Comparison of ENCODE assay signal across 28 cellular contexts in the genomic region with DNA sequence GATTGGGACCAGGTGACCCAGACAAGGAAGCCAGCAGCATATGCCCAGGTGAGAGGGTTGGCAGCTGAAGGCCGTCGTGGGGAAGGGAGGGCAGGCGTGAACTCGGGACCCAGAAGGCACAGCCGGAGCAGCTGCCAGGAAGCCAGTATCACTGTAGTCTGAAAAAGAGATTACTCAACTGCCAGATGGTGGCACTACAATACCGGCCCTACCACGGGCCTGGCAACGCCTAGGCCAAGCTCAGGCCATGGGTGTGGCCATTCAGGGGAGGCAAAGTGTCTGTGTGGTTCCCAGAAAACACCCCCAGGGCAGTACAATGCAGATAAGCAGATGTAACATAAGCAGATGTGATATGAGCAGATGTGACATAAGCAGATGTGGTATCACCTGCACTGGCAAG.
DNase-seq lines count a peak whose midpoint lies in the region; ATAC-seq and TF ChIP-seq lines count a peak whose summit lies in the region.
"Had no signal": no experiment of that assay in that cellular context is flagged by ENCODE, and none has a peak within 500 bp of the region (broad histone marks: within the 10 kb centered on the region; RNA-seq: fewer than 3 reads in every experiment).

No MANE protein-coding gene starts in this region.

- no peak overlapping the region for H3K4me3 ChIP-seq in GM12864 (ENCODE audit: low read depth, low read length)
- H3K4me3 ChIP-seq: GM23338, left ventricle myocardium inferior, ovary, SK-N-MC, skin epidermis, uterus had no signal

- no peak for TF ChIP-seq EP300 in Ishikawa (IDR thresholded peaks at IDR 0.05; ENCODE audit: borderline replicate concordance)

- POLR2A ChIA-PET in activated CD8-positive, alpha-beta T cell treated with anti-CD3 and anti-CD28 coated beads, Interleukin-2, amount 10 ng/mL, durations not matched to agents 7 days and 5 days (lab: Charles Lee) = no interaction called here

- ATAC-seq in GM21619 (IDR thresholded peaks at IDR 0.05; ENCODE audit: unreplicated experiment) (no peak), HG02973 (IDR thresholded peaks at IDR 0.05; ENCODE audit: unreplicated experiment) (no peak)
- no peak for ATAC-seq in activated CD8-positive, alpha-beta T cell treated with anti-CD3 and anti-CD28 coated beads, Interleukin-2, amount 10 ng/mL, durations not matched to agents 7 days and 5 days
- ATAC-seq: GM23338; natural killer cell treated with Interleukin-12 subunit alpha and Interleukin-12 subunit beta and Interleukin-15 and Interleukin-18, amount 100 ng/mL, for 72 hours; stimulated activated naive CD8-positive, alpha-beta T cell treated with anti-CD3 and anti-CD28 coated beads, Interleukin-15, amount 100 ng/mL, for 72 hours; T-helper 17 cell had no signal

- peak; percentile 17; the same call in 1 of the 2 replicates for TF ChIP-seq RAD21 in Ishikawa (IDR thresholded peaks at IDR 0.05; ENCODE audit: low read depth)

- TF ChIP-seq CTCF in GM12864 (IDR thresholded peaks at IDR 0.05; ENCODE audit: low read depth, low read length, missing control alignments) = peak; percentile 5

- no peak for TF ChIP-seq POLR2A in erythroblast (IDR thresholded peaks at IDR 0.05; ENCODE audit: low read length)

- H3K27me3 Mint-ChIP-seq in activated CD8-positive, alpha-beta T cell treated with anti-CD3 and anti-CD28 coated beads, Interleukin-2, amount 10 ng/mL, durations not matched to agents 7 days and 5 days (ENCODE audit: low read depth) = peaks cover 2% of the 10 kb centered on the region

- CTCF ChIA-PET in activated CD8-positive, alpha-beta T cell treated with anti-CD3 and anti-CD28 coated beads, Interleukin-2, amount 10 ng/mL, durations not matched to agents 7 days and 5 days (lab: Charles Lee) = no interaction called here

- no peak overlapping the region for H3K27ac Mint-ChIP-seq in activated CD8-positive, alpha-beta T cell treated with anti-CD3 and anti-CD28 coated beads, Interleukin-2, amount 10 ng/mL, durations not matched to agents 7 days and 5 days
- H3K27ac Mint-ChIP-seq: CD4-positive, CD25-positive, alpha-beta regulatory T cell; mesothelial cell of epicardium; natural killer cell treated with Interleukin-12 subunit alpha and Interleukin-12 subunit beta and Interleukin-15 and Interleukin-18, amount 100 ng/mL, for 72 hours; T-helper 17 cell had no signal

- in situ Hi-C loops in SK-MEL-5 (cut with HindIII; ENCODE audit: low pct_unique_long_range_greater_than_20kb, low sequenced_read_pairs) = no loop called here

- H3K4me3 Mint-ChIP-seq in activated CD8-positive, alpha-beta T cell treated with anti-CD3 and anti-CD28 coated beads, Interleukin-2, amount 10 ng/mL, durations not matched to agents 7 days and 5 days = no peak overlapping the region
- H3K4me3 Mint-ChIP-seq: activated naive CD4-positive, alpha-beta T cell treated with anti-CD3 and anti-CD28 coated beads for 36 hours; CD4-positive, CD25-positive, alpha-beta regulatory T cell; GM23338; mesothelial cell of epicardium; natural killer cell treated with Interleukin-12 subunit alpha and Interleukin-12 subunit beta and Interleukin-15 and Interleukin-18, amount 100 ng/mL, for 72 hours; stimulated activated naive CD8-positive, alpha-beta T cell treated with anti-CD3 and anti-CD28 coated beads, Interleukin-15, amount 100 ng/mL, for 72 hours; T-helper 17 cell had no signal

- H3K4me1 Mint-ChIP-seq in activated CD8-positive, alpha-beta T cell treated with anti-CD3 and anti-CD28 coated beads, Interleukin-2, amount 10 ng/mL, durations not matched to agents 7 days and 5 days (ENCODE audit: low read depth) = peaks cover 9% of the 10 kb centered on the region
- H3K4me1 Mint-ChIP-seq: CD4-positive, CD25-positive, alpha-beta regulatory T cell had no signal

- H3K9me3 Mint-ChIP-seq in activated CD8-positive, alpha-beta T cell treated with anti-CD3 and anti-CD28 coated beads, Interleukin-2, amount 10 ng/mL, durations not matched to agents 7 days and 5 days (ENCODE audit: insufficient read depth) = no peaks in the 10 kb centered on the region
- H3K9me3 Mint-ChIP-seq: activated naive CD4-positive, alpha-beta T cell treated with anti-CD3 and anti-CD28 coated beads for 36 hours; GM23338; mesothelial cell of epicardium; natural killer cell treated with Interleukin-12 subunit alpha and Interleukin-12 subunit beta and Interleukin-15 and Interleukin-18, amount 100 ng/mL, for 72 hours; stimulated activated naive CD8-positive, alpha-beta T cell treated with anti-CD3 and anti-CD28 coated beads, Interleukin-15, amount 100 ng/mL, for 72 hours had no signal

- H3K36me3 Mint-ChIP-seq in activated CD8-positive, alpha-beta T cell treated with anti-CD3 and anti-CD28 coated beads, Interleukin-2, amount 10 ng/mL, durations not matched to agents 7 days and 5 days (ENCODE audit: low read depth) = no peaks in the 10 kb centered on the region
- H3K36me3 Mint-ChIP-seq: CD4-positive, CD25-positive, alpha-beta regulatory T cell; mesothelial cell of epicardium; natural killer cell treated with Interleukin-12 subunit alpha and Interleukin-12 subunit beta and Interleukin-15 and Interleukin-18, amount 100 ng/mL, for 72 hours had no signal

- DNase-seq in GM12864 (ENCODE audit: low read depth) = no peak
- peak; percentile 24 for DNase-seq in SK-MEL-5 (ENCODE audit: low read depth, low spot score)
- DNase-seq in erythroblast (lab: John Stamatoyannopoulos, UW) = peak; percentile 41 to 77
- no peak for DNase-seq in NCI-H2227 (lab: John Stamatoyannopoulos, UW; ENCODE audit: unreplicated experiment)
- no peak for DNase-seq in activated CD8-positive, alpha-beta T cell treated with anti-CD3 and anti-CD28 coated beads, Interleukin-2, amount 10 ng/mL, durations not matched to agents 7 days and 5 days
- DNase-seq: activated CD4-positive, alpha-beta T cell treated with anti-CD3 and anti-CD28 coated beads, Interleukin-2, amount 50 U/mL, for 1 hour; activated naive CD4-positive, alpha-beta T cell treated with anti-CD3 and anti-CD28 coated beads for 36 hours; CD4-positive, CD25-positive, alpha-beta regulatory T cell; DMS153; KBM-7; left ventricle myocardium inferior; MV-4-11; NCI-H1694; NCI-H2171 treated with DMSO at 0.1 percent for 48 hours; NCI-H526 treated with DMSO at 0.1 percent for 48 hours; ovary; stimulated activated naive CD8-positive, alpha-beta T cell treated with anti-CD3 and anti-CD28 coated beads, Interleukin-15, amount 100 ng/mL, for 72 hours; T-helper 17 cell; uterus; WERI-Rb-1 had no signal

TF ChIP-seq in Ishikawa, 13 proteins besides CTCF, POLR2A, EP300 and RAD21:
- TF ChIP-seq TEAD4 (IDR thresholded peaks at IDR 0.05) (no peak), REST (IDR thresholded peaks at IDR 0.05; ENCODE audit: low read depth) (no peak), CEBPB (IDR thresholded peaks at IDR 0.05) (no peak)

Comparison
In these comparisons a context has a peak if more than half of its experiments do, and no peak if none do; other contexts are left out.
1. DNase-seq: peak in SK-MEL-5 (single experiment) and erythroblast (2 of 2); none in GM12864 (single experiment), NCI-H2227 (single experiment) and activated CD8-positive, alpha-beta T cell treated with anti-CD3 and anti-CD28 coated beads, Interleukin-2, amount 10 ng/mL, durations not matched to agents 7 days and 5 days (single experiment).